11 cellular contexts compared by ENCODE assay signal in genomic region chr3:61646851-61647525, GRCh38.
"Had no signal": no experiment of that assay in that cellular context is flagged by ENCODE, and none has a peak within 500 bp of the region (broad histone marks: within the 10 kb centered on the region; RNA-seq: fewer than 3 reads in every experiment).

No MANE protein-coding gene starts in this region.

- ATAC-seq: effector memory CD8-positive, alpha-beta T cell; natural killer cell; right cardiac atrium had no signal

- H3K4me3 ChIP-seq: hepatocyte, smooth muscle cell had no signal

- DNase-seq: cortex of kidney; effector memory CD8-positive, alpha-beta T cell; head of caudate nucleus; natural killer cell; posterior cingulate gyrus; right cardiac atrium; stimulated activated CD4-positive, alpha-beta T cell treated with anti-CD3 and anti-CD28 coated beads, Interleukin-2, amount 100 ng/mL, for 48 hours; stimulated activated naive CD4-positive, alpha-beta T cell treated with Interleukin-2 at 50 U/mL for 16 hours; trophoblast cell had no signal
